In the genomic region with DNA sequence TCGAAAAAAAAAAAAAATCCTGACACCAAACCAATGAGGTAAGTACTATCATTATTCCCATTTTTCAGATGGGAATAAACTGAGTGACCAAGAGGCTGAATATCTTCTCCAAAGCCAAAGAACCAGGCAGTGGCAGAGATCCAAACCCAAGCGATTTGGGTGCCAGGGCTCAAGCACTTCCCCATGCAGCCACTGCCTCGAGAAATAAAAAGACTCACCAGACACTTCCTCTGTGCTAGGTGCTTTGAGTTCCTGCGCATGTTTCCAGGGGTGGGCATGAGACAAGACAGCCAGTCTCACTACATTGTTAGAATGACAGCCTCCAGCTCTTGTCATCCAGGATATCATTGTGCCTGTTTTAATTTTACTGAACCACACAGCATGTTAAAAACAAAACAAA, we compare ENCODE assay signal across 15 cellular contexts. TPM values are rescaled to one million over a fixed set of nuclear protein-coding genes. Genes with fewer than 3 reads are reported as not detected.
DNase-seq lines count a peak whose midpoint lies in the region; ATAC-seq and TF ChIP-seq lines count a peak whose summit lies in the region.
"Had no signal": no experiment of that assay in that cellular context is flagged by ENCODE, and none has a peak within 500 bp of the region (broad histone marks: within the 10 kb centered on the region; RNA-seq: fewer than 3 reads in every experiment).

No MANE protein-coding gene starts in this region.

- no peaks in the 10 kb centered on the region for H3K27me3 ChIP-seq in SJSA1 (replicated peaks)
- H3K27me3 ChIP-seq: brain microvascular endothelial cell, foreskin keratinocyte, right lobe of liver had no signal

- DNase-seq in EL = peak; percentile 40
- peak in 1 of 2 experiments; percentile 38 for DNase-seq in SJSA1 (ENCODE audit: low read depth in 1 of 2, low spot score in 2 of 2)
- DNase-seq in fibroblast of the aortic adventitia (ENCODE audit: low read depth) = peak; percentile 38
- peak in 11 of 49 donors; percentile 6 to 40 (median 25) for DNase-seq in substantia nigra (lab: John Stamatoyannopoulos, UW)
- no peak for DNase-seq in OCI-M2 (lab: John Stamatoyannopoulos, UW; ENCODE audit: unreplicated experiment)
- DNase-seq in sciatic nerve (ENCODE audit: low spot score) = no peak
- DNase-seq: activated CD8-positive, alpha-beta memory T cell treated with anti-CD3 and anti-CD28 coated beads, Interleukin-2, amount 10 ng/mL, durations not matched to agents 7 days and 5 days; activated naive CD4-positive, alpha-beta T cell; brain microvascular endothelial cell; CD8-positive, alpha-beta memory T cell; foreskin keratinocyte; KBM-7; lower lobe of right lung; right lobe of liver had no signal

- H3K4me1 ChIP-seq in SJSA1 (replicated peaks) = peaks cover 85% of the 10 kb centered on the region

- no peak for TF ChIP-seq CTCF in fibroblast of the aortic adventitia (IDR thresholded peaks at IDR 0.05; ENCODE audit: insufficient read depth, low read length)

- intact Hi-C loops in sciatic nerve (cut with DNase I) = no loop called here

- H3K36me3 ChIP-seq in SJSA1 = peaks cover 16% of the 10 kb centered on the region
- H3K36me3 ChIP-seq: brain microvascular endothelial cell had no signal

- no peaks in the 10 kb centered on the region for H3K9me3 ChIP-seq in SJSA1 (replicated peaks)
- H3K9me3 ChIP-seq: lower lobe of right lung, right lobe of liver had no signal

- ATAC-seq in sciatic nerve = no peak
- ATAC-seq in GM18870 (IDR thresholded peaks at IDR 0.05; ENCODE audit: unreplicated experiment) = no peak
- ATAC-seq: activated CD8-positive, alpha-beta memory T cell treated with anti-CD3 and anti-CD28 coated beads, Interleukin-2, amount 10 ng/mL, durations not matched to agents 7 days and 5 days; foreskin keratinocyte; lower lobe of right lung; right lobe of liver had no signal

- H3K27ac ChIP-seq in SJSA1 = peak overlapping the region; percentile 26
- peak overlapping the region; percentile 49 for H3K27ac ChIP-seq in substantia nigra (ENCODE audit: low read depth, low read length, poor library complexity, severe bottlenecking)
- H3K27ac ChIP-seq: lower lobe of right lung, right lobe of liver had no signal

- H3K4me3 ChIP-seq in SJSA1 = no peak overlapping the region
- no peak overlapping the region for H3K4me3 ChIP-seq in fibroblast of the aortic adventitia (ENCODE audit: low read depth, low read length)
- H3K4me3 ChIP-seq: lower lobe of right lung, right lobe of liver had no signal

RNA-seq across cellular contexts. Expression of gene RPL26L1, which starts 2.3 kb away (rescaled TPM):
- total RNA-seq in SJSA1 (2014; rRNA removed; shearing (Covaris generic)) = 167 and 184 TPM in 2 replicates
- 47.3 and 54.9 TPM in 2 replicates for total RNA-seq in fibroblast of the aortic adventitia (ENCODE audit: low replicate concordance)
- 24.7 TPM for total RNA-seq in sciatic nerve

RNA-seq across cellular contexts. Expression of gene ATP6V0E1, which starts 26.6 kb away (rescaled TPM):
- total RNA-seq in SJSA1 (2014; rRNA removed; shearing (Covaris generic)) = 286 and 291 TPM in 2 replicates
- 224 and 229 TPM in 2 replicates for total RNA-seq in fibroblast of the aortic adventitia (ENCODE audit: low replicate concordance)
- 141 TPM for total RNA-seq in sciatic nerve

Comparison
In these comparisons a context has a peak if more than half of its experiments do, and no peak if none do; other contexts are left out.
1. DNase-seq: peak in EL (single experiment) and fibroblast of the aortic adventitia (single experiment); none in OCI-M2 (single experiment) and sciatic nerve (single experiment).